9 cellular contexts compared by ENCODE assay signal in genomic region chr1:37288900-37289299, GRCh38.
DNase-seq lines count a peak whose midpoint lies in the region; ATAC-seq and TF ChIP-seq lines count a peak whose summit lies in the region.
"Had no signal": no experiment of that assay in that cellular context is flagged by ENCODE, and none has a peak within 500 bp of the region (broad histone marks: within the 10 kb centered on the region; RNA-seq: fewer than 3 reads in every experiment).

No MANE protein-coding gene starts in this region.

- H3K27ac ChIP-seq in OCI-LY3 (ENCODE audit: low read length) (peak overlapping the region; percentile 95), endodermal cell (ENCODE audit: low read depth, low read length) (no peak overlapping the region)

- H3K4me1 ChIP-seq in OCI-LY3 (ENCODE audit: low read length) (peaks cover 71% of the 10 kb centered on the region), endodermal cell (ENCODE audit: control insufficient read depth, insufficient read depth, low read length) (no peaks in the 10 kb centered on the region), BE2C (no peaks in the 10 kb centered on the region)

- no peaks in the 10 kb centered on the region for H3K9me3 Mint-ChIP-seq in endodermal cell
- H3K9me3 Mint-ChIP-seq: natural killer cell had no signal

- peaks cover 9% of the 10 kb centered on the region for H3K27me3 Mint-ChIP-seq in endodermal cell (ENCODE audit: insufficient read depth)

- no peak overlapping the region for H3K27ac Mint-ChIP-seq in endodermal cell
- H3K27ac Mint-ChIP-seq: natural killer cell had no signal

- H3K36me3 Mint-ChIP-seq in endodermal cell (ENCODE audit: low read depth), result no peaks in the 10 kb centered on the region
- H3K36me3 Mint-ChIP-seq: natural killer cell had no signal

- WGBS in endodermal cell (ENCODE audit: insufficient coverage in 1 of 2, insufficient read length in 1 of 2), 2 experiments, result 81% methylated on average over 3 of the region's 3 CpGs; no CpG with 5 or more reads in 1 of the 2 experiments

- H3K4me3 Mint-ChIP-seq in endodermal cell, result no peak overlapping the region
- H3K4me3 Mint-ChIP-seq: natural killer cell had no signal

- no peaks in the 10 kb centered on the region for H3K79me2 ChIP-seq in OCI-LY3 (ENCODE audit: low read length)

- H3K36me3 ChIP-seq in OCI-LY3 (replicated peaks; ENCODE audit: low read depth, low read length), result no peaks in the 10 kb centered on the region
- no peaks in the 10 kb centered on the region for H3K36me3 ChIP-seq in endodermal cell (ENCODE audit: control insufficient read depth, insufficient read depth, low read length)
- no peaks in the 10 kb centered on the region for H3K36me3 ChIP-seq in BE2C

- H3K4me2 ChIP-seq in OCI-LY3 (ENCODE audit: low read length), result peak overlapping the region; percentile 54

- ATAC-seq in HG02981 (IDR thresholded peaks at IDR 0.05; ENCODE audit: unreplicated experiment), result peak; percentile 93
- ATAC-seq: natural killer cell had no signal

- H3K27me3 ChIP-seq in OCI-LY3 (ENCODE audit: low read depth, low read length), result no peaks in the 10 kb centered on the region
- H3K27me3 ChIP-seq in endodermal cell (ENCODE audit: control insufficient read depth, insufficient read depth, low read length, poor library complexity, severe bottlenecking), result no peaks in the 10 kb centered on the region
- no peaks in the 10 kb centered on the region for H3K27me3 ChIP-seq in BE2C

- H3K4me1 Mint-ChIP-seq in endodermal cell, result peaks cover 3% of the 10 kb centered on the region
- H3K4me1 Mint-ChIP-seq: natural killer cell had no signal

- peak overlapping the region; percentile 66 for H3K9ac ChIP-seq in OCI-LY3 (ENCODE audit: low read length)
- H3K9ac ChIP-seq in endodermal cell (ENCODE audit: extremely low read depth, low read length, poor library complexity, severe bottlenecking), result no peak overlapping the region

- no peak for TF ChIP-seq CTCF in OCI-LY3 (IDR thresholded peaks at IDR 0.05; ENCODE audit: low read depth, low read length)
- TF ChIP-seq CTCF in endodermal cell (conservative IDR thresholded peaks at IDR 0.05), result no peak
- TF ChIP-seq CTCF in BE2C (IDR thresholded peaks at IDR 0.05; ENCODE audit: low read depth, low read length), result no peak

- H2AFZ ChIP-seq in OCI-LY3 (ENCODE audit: low read depth, low read length), result no peak overlapping the region

- H4K20me1 ChIP-seq in OCI-LY3 (ENCODE audit: insufficient read depth, low read length), result no peaks in the 10 kb centered on the region

- no peaks in the 10 kb centered on the region for H3K9me3 ChIP-seq in OCI-LY3 (ENCODE audit: insufficient read depth, low read length)
- no peaks in the 10 kb centered on the region for H3K9me3 ChIP-seq in endodermal cell (ENCODE audit: control insufficient read depth, low read length)
- H3K9me3 ChIP-seq in BE2C, result no peaks in the 10 kb centered on the region

- H3K4me3 ChIP-seq in OCI-LY3 (ENCODE audit: low read length) (peak overlapping the region; percentile 42; the same call in 1 of the 2 replicates), endodermal cell (ENCODE audit: low read length) (no peak overlapping the region), BE2C (ENCODE audit: low read depth, low read length) (no peak overlapping the region)

- DNase-seq in CD1c-positive myeloid dendritic cell (ENCODE audit: extremely low spot score), result peak; percentile 85
- DNase-seq in GM19238 (ENCODE audit: insufficient read length, low spot score), result peak; percentile 79
- no peak for DNase-seq in hepatic stellate cell (ENCODE audit: low spot score)
- DNase-seq in NCI-H1930 (lab: John Stamatoyannopoulos, UW), result no peak
- DNase-seq in endodermal cell, result no peak
- DNase-seq in BE2C, result no peak
- DNase-seq: natural killer cell had no signal

Comparison
In these comparisons a context has a peak if more than half of its experiments do, and no peak if none do; other contexts are left out.
1. DNase-seq: peak in CD1c-positive myeloid dendritic cell (single experiment) and GM19238 (single experiment); none in hepatic stellate cell (single experiment), NCI-H1930 (0 of 2), endodermal cell (single experiment) and BE2C (single experiment).